Comparison of ENCODE assay signal across 23 cellular contexts in genomic region chr3:122230174-122230573, GRCh38. TPM values are rescaled to one million over a fixed set of nuclear protein-coding genes. Genes with fewer than 3 reads are reported as not detected.
DNase-seq lines count a peak whose midpoint lies in the region; ATAC-seq, FAIRE-seq and TF ChIP-seq lines count a peak whose summit lies in the region.
"Had no signal": no experiment of that assay in that cellular context is flagged by ENCODE, and none has a peak within 500 bp of the region (broad histone marks: within the 10 kb centered on the region; RNA-seq: fewer than 3 reads in every experiment).

No MANE protein-coding gene starts in this region.

- peaks cover 0 to 3% (median 0%) of the 10 kb centered on the region in 4 experiments; a peak in 1 of 7 replicates for H3K4me1 ChIP-seq in H1 (replicated peaks in 1 of 4; ENCODE audit: control insufficient read depth in 3 of 4, insufficient read depth in 4 of 4, low read length in 3 of 4)
- peaks cover 0 to 4% of the 10 kb centered on the region in 2 experiments for H3K4me1 ChIP-seq in trophoblast cell (ENCODE audit: control insufficient read depth in 1 of 2, insufficient read depth in 2 of 2, low read length in 2 of 2)
- H3K4me1 ChIP-seq: BE2C had no signal

- H2BK20ac ChIP-seq in H1 (ENCODE audit: low read length) = no peak overlapping the region

- H2AFZ ChIP-seq in H1 (ENCODE audit: low read length) (peak overlapping the region; percentile 25; the same call in 1 of the 2 replicates), trophoblast cell (ENCODE audit: insufficient read depth, low read length, poor library complexity) (no peak overlapping the region)
- H2AFZ ChIP-seq: GM23338 had no signal

- 87% methylated on average over 18 of the region's 23 CpGs; no CpG with 5 or more reads in 1 of the 2 experiments for WGBS in H1 (ENCODE audit: extremely low coverage in 1 of 2, insufficient coverage in 1 of 2, insufficient read length in 1 of 2, insufficient replicate concordance in 2 of 2, low coverage in 1 of 2, low lambda C conversion rate in 2 of 2, missing lambda C conversion rate in 1 of 2), 2 experiments
- WGBS in trophoblast cell (ENCODE audit: extremely low coverage, insufficient coverage, insufficient read length) = no CpG with 5 or more reads among the region's 23 CpGs

- no peaks in the 10 kb centered on the region for H3K27me3 ChIP-seq in H1 (replicated peaks in 1 of 4; ENCODE audit: control insufficient read depth in 3 of 4, extremely low read depth in 1 of 4, insufficient read depth in 3 of 4, low read length in 3 of 4)
- H3K27me3 ChIP-seq in trophoblast cell (ENCODE audit: insufficient read depth, low read length) = no peaks in the 10 kb centered on the region

- no peak for ATAC-seq in GM19455 (IDR thresholded peaks at IDR 0.05; ENCODE audit: unreplicated experiment)
- no peak for ATAC-seq in natural killer cell
- ATAC-seq: GM23338 had no signal

- H3K4me3 ChIP-seq in H1 (ENCODE audit: extremely low read depth in 1 of 4, insufficient read depth in 2 of 4, low read depth in 3 of 4, low read length in 4 of 4) = no peak overlapping the region
- no peak overlapping the region for H3K4me3 ChIP-seq in trophoblast cell (ENCODE audit: low read depth, low read length)
- H3K4me3 ChIP-seq: GM23338 had no signal

- no peak for TF ChIP-seq RAD21 in H1 (IDR thresholded peaks at IDR 0.05 in 1 of 2, conservative IDR thresholded peaks at IDR 0.05 in 1 of 2; ENCODE audit: low read depth in 2 of 2, low read length in 2 of 2)

- H3K27ac Mint-ChIP-seq in natural killer cell = no peak overlapping the region
- H3K27ac Mint-ChIP-seq: CD4-positive, alpha-beta memory T cell; GM23338; HFFc6 had no signal

- peaks cover 9 to 13% of the 10 kb centered on the region in 2 donors for H3K27me3 Mint-ChIP-seq in natural killer cell (ENCODE audit: low read depth in 2 of 2)

- no peaks in the 10 kb centered on the region for H3K79me1 ChIP-seq in H1 (ENCODE audit: low read depth, low read length)
- no peaks in the 10 kb centered on the region for H3K79me1 ChIP-seq in trophoblast cell (ENCODE audit: low read length)

- no peak for FAIRE-seq in H1 (lab: Jason Lieb, UNC)
- FAIRE-seq: A204.1, GM18507 had no signal

- no peaks in the 10 kb centered on the region for H3K9me3 Mint-ChIP-seq in natural killer cell
- H3K9me3 Mint-ChIP-seq: HFFc6 had no signal

- H4K8ac ChIP-seq in H1 (ENCODE audit: extremely low read depth, insufficient read depth, low read length) (no peak overlapping the region), trophoblast cell (ENCODE audit: low read depth, low read length) (no peak overlapping the region)

- H3K36me3 ChIP-seq in H1 (ENCODE audit: control insufficient read depth in 2 of 4, insufficient read depth in 4 of 4, low read length in 3 of 4) = no peaks in the 10 kb centered on the region
- no peaks in the 10 kb centered on the region for H3K36me3 ChIP-seq in trophoblast cell (ENCODE audit: control insufficient read depth in 1 of 2, insufficient read depth in 2 of 2, low read length in 2 of 2)
- H3K36me3 ChIP-seq: BE2C had no signal

- no peaks in the 10 kb centered on the region; the same call in 1 of the 2 replicates for H3K23me2 ChIP-seq in H1 (ENCODE audit: low read depth, low read length)

- no peaks in the 10 kb centered on the region for H3K36me3 Mint-ChIP-seq in natural killer cell
- H3K36me3 Mint-ChIP-seq: CD4-positive, alpha-beta memory T cell had no signal

- H2BK5ac ChIP-seq in H1 (ENCODE audit: low read depth, low read length) (no peak overlapping the region), trophoblast cell (ENCODE audit: low read depth, low read length, poor library complexity) (no peak overlapping the region)

- no peak overlapping the region for H4K5ac ChIP-seq in H1 (ENCODE audit: insufficient read length, low read depth, low read length)

- H2AK5ac ChIP-seq in H1 (ENCODE audit: low read depth, low read length) (no peak overlapping the region), trophoblast cell (ENCODE audit: low read length) (no peak overlapping the region)

- H3K4me1 Mint-ChIP-seq in natural killer cell = peaks cover 13 to 15% of the 10 kb centered on the region in 2 donors

- no peaks in the 10 kb centered on the region for H3K79me2 ChIP-seq in H1 (ENCODE audit: control insufficient read depth in 1 of 2, insufficient read depth in 2 of 2, low read length in 2 of 2)
- H3K79me2 ChIP-seq in trophoblast cell (ENCODE audit: control insufficient read depth, insufficient read depth, low read length, poor library complexity) = no peaks in the 10 kb centered on the region

- H3K18ac ChIP-seq in H1 (ENCODE audit: extremely low read depth, low read length) (no peak overlapping the region), trophoblast cell (ENCODE audit: low read length) (no peak overlapping the region)

- no peak overlapping the region for H2BK15ac ChIP-seq in H1 (ENCODE audit: low read length)

- H2BK120ac ChIP-seq in H1 (replicated peaks; ENCODE audit: low read depth, low read length) = no peak overlapping the region
- H2BK120ac ChIP-seq in trophoblast cell (ENCODE audit: insufficient read depth, low read length, poor library complexity) = no peak overlapping the region

- no peak overlapping the region for H4K12ac ChIP-seq in trophoblast cell (ENCODE audit: low read depth, low read length)

- no peak for TF ChIP-seq EP300 in H1 (IDR thresholded peaks at IDR 0.05; ENCODE audit: borderline replicate concordance in 1 of 2, low read depth in 2 of 2, low read length in 2 of 2)

- H3K23ac ChIP-seq in H1 (ENCODE audit: insufficient read length) (no peak overlapping the region), trophoblast cell (ENCODE audit: low read length) (no peak overlapping the region)

- TF ChIP-seq CTCF in GM10248 (IDR thresholded peaks at IDR 0.05; ENCODE audit: control extremely low read depth, extremely low read depth, low read depth, missing control alignments) (no peak), H1 (IDR thresholded peaks at IDR 0.05; ENCODE audit: control extremely low read depth in 1 of 3, insufficient read depth in 1 of 3, low read depth in 1 of 3, low read length in 3 of 3) (no peak), natural killer cell (IDR thresholded peaks at IDR 0.05) (no peak)

- H3K4me2 ChIP-seq in H1 (ENCODE audit: insufficient read depth in 1 of 2, low read depth in 2 of 2, low read length in 2 of 2) (no peak overlapping the region), trophoblast cell (ENCODE audit: low read length) (no peak overlapping the region)
- H3K4me2 ChIP-seq: GM23338 had no signal

- H3K27ac ChIP-seq in H1 (ENCODE audit: low read depth, low read length) (no peak overlapping the region), trophoblast cell (ENCODE audit: low read depth, low read length) (no peak overlapping the region)
- H3K27ac ChIP-seq: C4-2B, HL-60 had no signal

- H3K56ac ChIP-seq in H1 (replicated peaks; ENCODE audit: insufficient read length, low read depth, low read length) = no peak overlapping the region

- no peak overlapping the region for H3K4me3 Mint-ChIP-seq in natural killer cell
- H3K4me3 Mint-ChIP-seq: CD4-positive, alpha-beta memory T cell; GM23338; HFFc6 had no signal

- intact Hi-C loops in natural killer cell (cut with micrococcal nuclease) = no loop called here

- peaks cover 0 to 4% of the 10 kb centered on the region in 2 experiments; a peak in 1 of 4 replicates for H3K9me3 ChIP-seq in H1 (ENCODE audit: insufficient read depth in 2 of 2, low read depth in 1 of 2, low read length in 1 of 2)
- no peaks in the 10 kb centered on the region for H3K9me3 ChIP-seq in trophoblast cell (ENCODE audit: insufficient read depth, low read depth, low read length)
- H3K9me3 ChIP-seq: BE2C had no signal

- H3K14ac ChIP-seq in H1 (ENCODE audit: insufficient read length) (no peak overlapping the region), trophoblast cell (ENCODE audit: low read length) (no peak overlapping the region)

- no peak overlapping the region for H3K4ac ChIP-seq in H1 (replicated peaks; ENCODE audit: insufficient read length, low read depth, low read length)
- H3K4ac ChIP-seq in trophoblast cell (ENCODE audit: low read depth, low read length) = no peak overlapping the region

- no peak overlapping the region for H3K9ac ChIP-seq in H1 (replicated peaks in 1 of 4; ENCODE audit: extremely low read depth in 1 of 4, low read depth in 3 of 4, low read length in 3 of 4)
- H3K9ac ChIP-seq in trophoblast cell (ENCODE audit: low read length) = no peak overlapping the region

- TF ChIP-seq POLR2A in H1 (IDR thresholded peaks at IDR 0.05; ENCODE audit: control extremely low read depth in 1 of 2, low read depth in 2 of 2, low read length in 2 of 2) = no peak

- H4K20me1 ChIP-seq in H1 (replicated peaks in 1 of 2; ENCODE audit: control insufficient read depth in 1 of 2, insufficient read depth in 2 of 2, low read length in 2 of 2) = no peaks in the 10 kb centered on the region

- no peak overlapping the region for H2BK12ac ChIP-seq in H1 (ENCODE audit: low read depth, low read length)
- H2BK12ac ChIP-seq in trophoblast cell (ENCODE audit: low read length) = no peak overlapping the region

- H4K91ac ChIP-seq in H1 (replicated peaks; ENCODE audit: insufficient read length, low read length) = no peak overlapping the region
- H4K91ac ChIP-seq in trophoblast cell (ENCODE audit: low read depth, low read length) = no peak overlapping the region

- DNase-seq in GM10248 (ENCODE audit: extremely low spot score) (peak; percentile 1), RPMI7951 (ENCODE audit: low read depth) (peak; percentile 47), H1 (ENCODE audit: low read depth in 1 of 2, low spot score in 2 of 2) (no peak), trophoblast cell (peak; percentile 69 to 72), kidney glomerular epithelial cell (lab: John Stamatoyannopoulos, UW) (no peak), HuH-7.5 (ENCODE audit: low spot score) (no peak), natural killer cell (no peak)
- DNase-seq: BE2C; CD4-positive, alpha-beta memory T cell; DMS79; EL; GDM1; HCEC 1CT; HFFc6; IMR-90; KG1 had no signal

- POLR2A ChIA-PET in GM10248 (lab: Yijun Ruan, JAX) (no interaction called here), H1 (lab: Charles Lee; ENCODE audit: partially characterized antibody) (no interaction called here)

- CTCF ChIA-PET in GM10248 (lab: Yijun Ruan, JAX) = interaction anchor here (0.9 kb wide), 1 partner anchor 28 kb away, joined by 3 read pairs; no protein-coding TSS in a partner anchor
- CTCF ChIA-PET in H1 (lab: Charles Lee; ENCODE audit: partially characterized antibody) = no interaction called here

RNA-seq across cellular contexts. Expression of gene CASR, which starts 46.7 kb away (rescaled TPM):
- total RNA-seq in RPMI7951 (2014; rRNA removed; shearing (Covaris generic)) = not detected in 2 replicates
- total RNA-seq in H1 (2021; fragmentation: NEBNext Ultra II Directional; extraction: Animal tissue kit (Norgen Biotek cat#: 25700)) = 0.25 and 0.58 TPM in 2 replicates
- 0.28 and 0.36 TPM in 2 replicates for polyA plus RNA-seq in H1 (2011; rRNA removed)
- 0.27 TPM for polyA plus RNA-seq in H1 (2011; cell fraction: cytosol; rRNA removed)
- 0.19 TPM for polyA plus RNA-seq in H1 (2011; cell fraction: nucleus; rRNA removed)
- 0.23 to 0.46 TPM (median 0.25 TPM) in 4 replicates for polyA plus RNA-seq in H1 (2012, experiment 1 of 2)
- polyA plus RNA-seq in H1 (2012, experiment 2 of 2) = 0.39 TPM
- polyA plus RNA-seq in H1 (2013, experiment 1 of 2) = 0.24 TPM
- polyA plus RNA-seq in H1 (2013, experiment 2 of 2) = 0.28 TPM
- 0.39 and 0.50 TPM in 2 replicates for polyA minus RNA-seq in H1 (2011; rRNA and poly(A)+ RNA removed)
- polyA minus RNA-seq in H1 (2011; cell fraction: cytosol; rRNA and poly(A)+ RNA removed) = not detected
- polyA minus RNA-seq in H1 (2011; cell fraction: nucleus; rRNA and poly(A)+ RNA removed) = 1.3 TPM
- under 0.01 and 0.01 TPM in 2 replicates for polyA plus RNA-seq in trophoblast cell (2013)
- total RNA-seq in natural killer cell = under 1 TPM in 1 of 3 donors, not detected in 2; 0.10 TPM
- total RNA-seq: IMR-90 had no signal
- polyA plus RNA-seq: AG04450, IMR-90 had no signal

Comparison
In these comparisons a context has a peak if more than half of its experiments do, and no peak if none do; other contexts are left out.
1. DNase-seq: peak in GM10248 (single experiment), RPMI7951 (single experiment) and trophoblast cell (2 of 2); none in H1 (0 of 2), kidney glomerular epithelial cell (single experiment), HuH-7.5 (single experiment) and natural killer cell (single experiment).